In genomic region chr13:44312898-44313551, GRCh38 we compare ENCODE assay signal across 10 cellular contexts.
DNase-seq lines count a peak whose midpoint lies in the region; ATAC-seq, FAIRE-seq and TF ChIP-seq lines count a peak whose summit lies in the region.
"Had no signal": no experiment of that assay in that cellular context is flagged by ENCODE, and none has a peak within 500 bp of the region (broad histone marks: within the 10 kb centered on the region; RNA-seq: fewer than 3 reads in every experiment).

No MANE protein-coding gene starts in this region.

- peaks cover 13 to 36% of the 10 kb centered on the region in 2 donors for H3K4me1 ChIP-seq in mucosa of rectum (ENCODE audit: control insufficient read depth in 2 of 2, insufficient read depth in 2 of 2, low read length in 2 of 2)

- peak overlapping the region; percentile 94 for H3K27ac ChIP-seq in brain microvascular endothelial cell
- H3K27ac ChIP-seq in mucosa of rectum (ENCODE audit: low read depth in 2 of 2, low read length in 2 of 2): peak overlapping the region; percentile 53 to 75

- H3K27me3 ChIP-seq in BJ (ENCODE audit: control insufficient read depth, insufficient read depth, low read length): no peaks in the 10 kb centered on the region
- H3K27me3 ChIP-seq in brain microvascular endothelial cell (replicated peaks): no peaks in the 10 kb centered on the region
- H3K27me3 ChIP-seq in mucosa of rectum (ENCODE audit: control insufficient read depth in 2 of 2, insufficient read depth in 2 of 2, low read length in 2 of 2): no peaks in the 10 kb centered on the region

- POLR2A ChIA-PET in BJ (lab: Charles Lee): no interaction called here

- ATAC-seq in GM18498 (IDR thresholded peaks at IDR 0.05; ENCODE audit: unreplicated experiment) (no peak), GM21576 (IDR thresholded peaks at IDR 0.05; ENCODE audit: unreplicated experiment) (no peak), GM21786 (IDR thresholded peaks at IDR 0.05; ENCODE audit: unreplicated experiment) (no peak)

- in situ Hi-C loops in brain microvascular endothelial cell (cut with HindIII; ENCODE audit: low pct_ligation_motif_present, low sequenced_read_pairs): no loop called here

- no peak for TF ChIP-seq CTCF in BJ (IDR thresholded peaks at IDR 0.05; ENCODE audit: insufficient read depth, low read depth, low read length)
- no peak for TF ChIP-seq CTCF in brain microvascular endothelial cell (IDR thresholded peaks at IDR 0.05; ENCODE audit: low read depth, low read length, missing control alignments)

- FAIRE-seq in HTR-8/SVneo (lab: Jason Lieb, UNC): peak; percentile 42
- FAIRE-seq: colon had no signal

- DNase-seq in BJ (ENCODE audit: low read depth) (peak; percentile 65), HTR-8/SVneo (ENCODE audit: insufficient read length, low spot score) (peak; percentile 25), brain microvascular endothelial cell (peak; percentile 82), D341Med (ENCODE audit: low spot score) (no peak)
- DNase-seq: NCI-H1105 treated with DMSO at 0.1 percent for 48 hours had no signal

- H3K36me3 ChIP-seq in BJ (ENCODE audit: control insufficient read depth, insufficient read depth, low read length) (no peaks in the 10 kb centered on the region), brain microvascular endothelial cell (replicated peaks) (no peaks in the 10 kb centered on the region), mucosa of rectum (ENCODE audit: control insufficient read depth in 2 of 2, insufficient read depth in 2 of 2, low read length in 2 of 2) (no peaks in the 10 kb centered on the region)

- no peaks in the 10 kb centered on the region for H3K9me3 ChIP-seq in mucosa of rectum (ENCODE audit: control insufficient read depth in 2 of 2, low read length in 2 of 2)

- H3K9ac ChIP-seq in mucosa of rectum (ENCODE audit: low read depth in 1 of 2, low read length in 2 of 2): peak overlapping the region in 1 of 2 donors; percentile 31

- H3K4me3 ChIP-seq in BJ (ENCODE audit: low read depth, low read length) (no peak overlapping the region), brain microvascular endothelial cell (ENCODE audit: low read depth, low read length) (no peak overlapping the region), mucosa of rectum (ENCODE audit: low read length in 2 of 2) (no peak overlapping the region)

- CTCF ChIA-PET in BJ (lab: Yijun Ruan, JAX): interaction anchor here (1.0 kb wide), 1 partner anchor 28 kb away, joined by 3 read pairs; no protein-coding TSS in a partner anchor
